In genomic region chr7:127651556-127652332, GRCh38 we compare ENCODE assay signal across 1 cellular context.
TF ChIP-seq lines count a peak whose summit lies in the region.

SND1 (plus strand) TSS chr7:127652194; CDS start chr7:127652374, 180 bp downstream.

TF ChIP-seq in K562, 482 proteins besides CTCF, POLR2A, EP300 and RAD21 (continued from another document and continues in another):
- TF ChIP-seq, protein P1, sequence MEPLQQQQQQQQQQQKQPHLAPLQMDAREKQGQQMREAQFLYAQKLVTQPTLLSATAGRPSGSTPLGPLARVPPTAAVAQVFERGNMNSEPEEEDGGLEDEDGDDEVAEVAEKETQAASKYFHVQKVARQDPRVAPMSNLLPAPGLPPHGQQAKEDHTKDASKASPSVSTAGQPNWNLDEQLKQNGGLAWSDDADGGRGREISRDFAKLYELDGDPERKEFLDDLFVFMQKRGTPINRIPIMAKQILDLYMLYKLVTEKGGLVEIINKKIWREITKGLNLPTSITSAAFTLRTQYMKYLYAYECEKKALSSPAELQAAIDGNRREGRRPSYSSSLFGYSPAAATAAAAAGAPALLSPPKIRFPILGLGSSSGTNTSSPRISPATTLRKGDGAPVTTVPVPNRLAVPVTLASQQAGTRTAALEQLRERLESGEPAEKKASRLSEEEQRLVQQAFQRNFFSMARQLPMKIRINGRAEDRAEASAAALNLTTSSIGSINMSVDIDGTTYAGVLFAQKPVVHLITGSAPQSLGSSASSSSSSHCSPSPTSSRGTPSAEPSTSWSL (CRISPR knock-in tag; IDR thresholded peaks at IDR 0.05; ENCODE audit: borderline replicate concordance): peak; percentile 91; the same call in 1 of the 2 replicates
- TF ChIP-seq ZBTB11 (CRISPR knock-in tag; IDR thresholded peaks at IDR 0.05) (peak in 1 of 3 experiments; percentile 71; a peak in 2 of 6 replicates), POLR2AphosphoS2 (IDR thresholded peaks at IDR 0.05; ENCODE audit: low read length) (no peak; the same call in 1 of the 2 replicates), CBFB (CRISPR knock-in tag; IDR thresholded peaks at IDR 0.05) (0 out of 2 replicates have a peak, but pooled peaks have one; percentile 14), ZNF589 (CRISPR knock-in tag; IDR thresholded peaks at IDR 0.05; ENCODE audit: low read depth) (peak; percentile 94), NCOA4 (IDR thresholded peaks at IDR 0.05; ENCODE audit: partially characterized antibody) (no peak), TOE1 (IDR thresholded peaks at IDR 0.05; ENCODE audit: borderline replicate concordance) (peak; percentile 71; the same call in 1 of the 2 replicates), TOE1 (CRISPR knock-in tag; IDR thresholded peaks at IDR 0.05; ENCODE audit: borderline replicate concordance, low read depth) (0 out of 2 replicates have a peak, but pooled peaks have one; percentile 38), NR4A1 (CRISPR knock-in tag; IDR thresholded peaks at IDR 0.05) (no peak; the same call in none of the 2 replicates), NR4A1 (tag; IDR thresholded peaks at IDR 0.05) (peak; percentile 90), ZBTB2 (IDR thresholded peaks at IDR 0.05) (peak; percentile 84), ZNF766 (CRISPR knock-in tag; conservative IDR thresholded peaks at IDR 0.05) (peak; percentile 82), ZNF134 (CRISPR knock-in tag; conservative IDR thresholded peaks at IDR 0.05) (no peak), XRCC3 (IDR thresholded peaks at IDR 0.05) (no peak), THAP12 (CRISPR knock-in tag; IDR thresholded peaks at IDR 0.05) (peak; percentile 88), MITF (IDR thresholded peaks at IDR 0.05) (peak; percentile 51; the same call in 1 of the 2 replicates), SETDB1 (IDR thresholded peaks at IDR 0.05; ENCODE audit: low read length) (no peak), SMARCC2 (IDR thresholded peaks at IDR 0.05; ENCODE audit: low read depth) (peak; percentile 47; the same call in 1 of the 2 replicates), HOXB6 (CRISPR knock-in tag; IDR thresholded peaks at IDR 0.05; ENCODE audit: borderline replicate concordance) (no peak; the same call in 1 of the 2 replicates), ZNF785 (CRISPR knock-in tag; IDR thresholded peaks at IDR 0.05) (no peak), NONO (IDR thresholded peaks at IDR 0.05; ENCODE audit: low read depth in 2 of 2, low read length in 1 of 2) (peak; percentile 40 to 82; a peak in 2 of 4 replicates), SAP30 (IDR thresholded peaks at IDR 0.05; ENCODE audit: borderline replicate concordance, insufficient read depth, low read depth, low read length, poor library complexity, severe bottlenecking) (no peak), MEIS2 (IDR thresholded peaks at IDR 0.05; ENCODE audit: partially characterized antibody) (peak; percentile 91), MAX (CRISPR knock-in tag; IDR thresholded peaks at IDR 0.05) (peak; percentile 64), POLR2AphosphoS5 (IDR thresholded peaks at IDR 0.05; ENCODE audit: control insufficient read depth, insufficient read depth, low read depth, low read length) (peak; percentile 82), SMARCA4 (IDR thresholded peaks at IDR 0.05) (peak; percentile 58; the same call in 1 of the 2 replicates), HMG20B (CRISPR knock-in tag; IDR thresholded peaks at IDR 0.05) (no peak), ZNF644 (tag; IDR thresholded peaks at IDR 0.05; ENCODE audit: low read depth) (peak; percentile 79; the same call in 1 of the 2 replicates), ELF2 (CRISPR knock-in tag; IDR thresholded peaks at IDR 0.05) (peak; percentile 67; the same call in 1 of the 2 replicates), MCM3 (IDR thresholded peaks at IDR 0.05) (no peak), ZNF586 (CRISPR knock-in tag; conservative IDR thresholded peaks at IDR 0.05) (0 out of 2 replicates have a peak, but pooled peaks have one; percentile 7), ZNF592 (IDR thresholded peaks at IDR 0.05) (peak; percentile 99), MTA3 (IDR thresholded peaks at IDR 0.05; ENCODE audit: borderline replicate concordance) (peak; percentile 88)
- TF ChIP-seq, protein P2, sequence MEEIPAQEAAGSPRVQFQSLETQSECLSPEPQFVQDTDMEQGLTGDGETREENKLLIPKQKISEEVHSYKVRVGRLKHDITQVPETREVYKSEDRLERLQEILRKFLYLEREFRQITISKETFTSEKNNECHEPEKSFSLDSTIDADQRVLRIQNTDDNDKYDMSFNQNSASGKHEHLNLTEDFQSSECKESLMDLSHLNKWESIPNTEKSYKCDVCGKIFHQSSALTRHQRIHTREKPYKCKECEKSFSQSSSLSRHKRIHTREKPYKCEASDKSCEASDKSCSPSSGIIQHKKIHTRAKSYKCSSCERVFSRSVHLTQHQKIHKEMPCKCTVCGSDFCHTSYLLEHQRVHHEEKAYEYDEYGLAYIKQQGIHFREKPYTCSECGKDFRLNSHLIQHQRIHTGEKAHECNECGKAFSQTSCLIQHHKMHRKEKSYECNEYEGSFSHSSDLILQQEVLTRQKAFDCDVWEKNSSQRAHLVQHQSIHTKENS (CRISPR knock-in tag; IDR thresholded peaks at IDR 0.05): no peak
- TF ChIP-seq, protein P3, sequence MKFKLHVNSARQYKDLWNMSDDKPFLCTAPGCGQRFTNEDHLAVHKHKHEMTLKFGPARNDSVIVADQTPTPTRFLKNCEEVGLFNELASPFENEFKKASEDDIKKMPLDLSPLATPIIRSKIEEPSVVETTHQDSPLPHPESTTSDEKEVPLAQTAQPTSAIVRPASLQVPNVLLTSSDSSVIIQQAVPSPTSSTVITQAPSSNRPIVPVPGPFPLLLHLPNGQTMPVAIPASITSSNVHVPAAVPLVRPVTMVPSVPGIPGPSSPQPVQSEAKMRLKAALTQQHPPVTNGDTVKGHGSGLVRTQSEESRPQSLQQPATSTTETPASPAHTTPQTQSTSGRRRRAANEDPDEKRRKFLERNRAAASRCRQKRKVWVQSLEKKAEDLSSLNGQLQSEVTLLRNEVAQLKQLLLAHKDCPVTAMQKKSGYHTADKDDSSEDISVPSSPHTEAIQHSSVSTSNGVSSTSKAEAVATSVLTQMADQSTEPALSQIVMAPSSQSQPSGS (CRISPR knock-in tag; IDR thresholded peaks at IDR 0.05): no peak
- TF ChIP-seq, protein P4, sequence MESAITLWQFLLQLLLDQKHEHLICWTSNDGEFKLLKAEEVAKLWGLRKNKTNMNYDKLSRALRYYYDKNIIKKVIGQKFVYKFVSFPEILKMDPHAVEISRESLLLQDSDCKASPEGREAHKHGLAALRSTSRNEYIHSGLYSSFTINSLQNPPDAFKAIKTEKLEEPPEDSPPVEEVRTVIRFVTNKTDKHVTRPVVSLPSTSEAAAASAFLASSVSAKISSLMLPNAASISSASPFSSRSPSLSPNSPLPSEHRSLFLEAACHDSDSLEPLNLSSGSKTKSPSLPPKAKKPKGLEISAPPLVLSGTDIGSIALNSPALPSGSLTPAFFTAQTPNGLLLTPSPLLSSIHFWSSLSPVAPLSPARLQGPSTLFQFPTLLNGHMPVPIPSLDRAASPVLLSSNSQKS (CRISPR knock-in tag; IDR thresholded peaks at IDR 0.05): no peak
- TF ChIP-seq, protein P5, sequence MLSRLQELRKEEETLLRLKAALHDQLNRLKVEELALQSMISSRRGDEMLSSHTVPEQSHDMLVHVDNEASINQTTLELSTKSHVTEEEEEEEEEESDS (CRISPR knock-in tag; IDR thresholded peaks at IDR 0.05): no peak
- TF ChIP-seq, protein P6, sequence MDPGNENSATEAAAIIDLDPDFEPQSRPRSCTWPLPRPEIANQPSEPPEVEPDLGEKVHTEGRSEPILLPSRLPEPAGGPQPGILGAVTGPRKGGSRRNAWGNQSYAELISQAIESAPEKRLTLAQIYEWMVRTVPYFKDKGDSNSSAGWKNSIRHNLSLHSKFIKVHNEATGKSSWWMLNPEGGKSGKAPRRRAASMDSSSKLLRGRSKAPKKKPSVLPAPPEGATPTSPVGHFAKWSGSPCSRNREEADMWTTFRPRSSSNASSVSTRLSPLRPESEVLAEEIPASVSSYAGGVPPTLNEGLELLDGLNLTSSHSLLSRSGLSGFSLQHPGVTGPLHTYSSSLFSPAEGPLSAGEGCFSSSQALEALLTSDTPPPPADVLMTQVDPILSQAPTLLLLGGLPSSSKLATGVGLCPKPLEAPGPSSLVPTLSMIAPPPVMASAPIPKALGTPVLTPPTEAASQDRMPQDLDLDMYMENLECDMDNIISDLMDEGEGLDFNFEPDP (CRISPR knock-in tag; IDR thresholded peaks at IDR 0.05): no peak
